1 cellular context compared by ENCODE assay signal in genomic region chr1:14443164-14443787, GRCh38.
TF ChIP-seq lines count a peak whose summit lies in the region.

No MANE protein-coding gene starts in this region.

TF ChIP-seq in K562, 482 proteins besides CTCF, POLR2A, EP300 and RAD21 (continued from another document and continues in another):
- TF ChIP-seq E2F4 (CRISPR knock-in tag; IDR thresholded peaks at IDR 0.05; ENCODE audit: low read depth) (no peak), ZFP30 (CRISPR knock-in tag; IDR thresholded peaks at IDR 0.05; ENCODE audit: borderline replicate concordance) (no peak), ZNF239 (CRISPR knock-in tag; IDR thresholded peaks at IDR 0.05) (no peak), FOXJ2 (tag; IDR thresholded peaks at IDR 0.05) (no peak; the same call in 1 of the 2 replicates), E2F1 (CRISPR knock-in tag; IDR thresholded peaks at IDR 0.05) (no peak), REST (CRISPR knock-in tag; IDR thresholded peaks at IDR 0.05; ENCODE audit: low read depth) (no peak; the same call in 1 of the 2 replicates), ZNF695 (CRISPR knock-in tag; IDR thresholded peaks at IDR 0.05) (no peak), ZNF76 (CRISPR knock-in tag; IDR thresholded peaks at IDR 0.05; ENCODE audit: borderline replicate concordance) (no peak), ELF2 (CRISPR knock-in tag; IDR thresholded peaks at IDR 0.05) (no peak), MEF2D (tag; conservative IDR thresholded peaks at IDR 0.05; ENCODE audit: low read depth) (no peak), TCF7 (IDR thresholded peaks at IDR 0.05; ENCODE audit: borderline replicate concordance) (peak; percentile 92), KDM1A (IDR thresholded peaks at IDR 0.05) (peak; percentile 98), NFIX (CRISPR knock-in tag; IDR thresholded peaks at IDR 0.05; ENCODE audit: low read depth) (peak; percentile 35), TFAM (CRISPR knock-in tag; conservative IDR thresholded peaks at IDR 0.05) (no peak), ETV6 (IDR thresholded peaks at IDR 0.05; ENCODE audit: borderline replicate concordance in 1 of 2, low read depth in 2 of 2, low read length in 1 of 2) (no peak), ETV6 (CRISPR knock-in tag; IDR thresholded peaks at IDR 0.05; ENCODE audit: borderline replicate concordance) (no peak), ZNF143 (CRISPR knock-in tag; IDR thresholded peaks at IDR 0.05) (no peak), ZNF644 (tag; IDR thresholded peaks at IDR 0.05; ENCODE audit: low read depth) (0 out of 2 replicates have a peak, but pooled peaks have one; percentile 49), THAP12 (CRISPR knock-in tag; IDR thresholded peaks at IDR 0.05) (no peak), SUPT5H (IDR thresholded peaks at IDR 0.05) (no peak), HMBOX1 (IDR thresholded peaks at IDR 0.05) (no peak), TCF3 (CRISPR knock-in tag; IDR thresholded peaks at IDR 0.05) (peak; percentile 85), NUFIP1 (IDR thresholded peaks at IDR 0.05; ENCODE audit: partially characterized antibody) (no peak), SMAD1 (IDR thresholded peaks at IDR 0.05; ENCODE audit: low read depth, low read length, partially characterized antibody) (peak; percentile 93), E2F6 (IDR thresholded peaks at IDR 0.05; ENCODE audit: borderline replicate concordance in 1 of 2, extremely low read depth in 1 of 2, insufficient read depth in 1 of 2, insufficient read length in 1 of 2, low read depth in 1 of 2, low read length in 1 of 2, poor library complexity in 1 of 2, severe bottlenecking in 1 of 2) (no peak), ATF3 (IDR thresholded peaks at IDR 0.05) (peak; percentile 80), ATF3 (CRISPR knock-in tag; conservative IDR thresholded peaks at IDR 0.05) (no peak), KLF1 (tag; IDR thresholded peaks at IDR 0.05) (no peak), LARP7 (IDR thresholded peaks at IDR 0.05) (no peak), HDAC1 (IDR thresholded peaks at IDR 0.05) (peak in 1 of 2 experiments; percentile 86; a peak in 2 of 4 replicates), ZNF274 (IDR thresholded peaks at IDR 0.05; ENCODE audit: borderline replicate concordance, low read depth, low read length) (no peak), PRPF4 (IDR thresholded peaks at IDR 0.05; ENCODE audit: insufficient read depth, low read depth, low read length, poor library complexity, severe bottlenecking) (no peak), ZBTB34 (CRISPR knock-in tag; IDR thresholded peaks at IDR 0.05) (no peak), ZBTB5 (IDR thresholded peaks at IDR 0.05) (no peak), IRF9 (tag; IDR thresholded peaks at IDR 0.05) (no peak), XRCC5 (IDR thresholded peaks at IDR 0.05; ENCODE audit: low read depth, low read length) (no peak), XRCC4 (IDR thresholded peaks at IDR 0.05; ENCODE audit: extremely low read depth, insufficient read depth, insufficient read length) (no peak), NFYB (IDR thresholded peaks at IDR 0.05; ENCODE audit: extremely low read depth, insufficient read length) (no peak), TOE1 (IDR thresholded peaks at IDR 0.05; ENCODE audit: borderline replicate concordance) (no peak), TOE1 (CRISPR knock-in tag; IDR thresholded peaks at IDR 0.05; ENCODE audit: borderline replicate concordance, low read depth) (no peak), TSC22D4 (tag; IDR thresholded peaks at IDR 0.05) (no peak), ZBTB12 (CRISPR knock-in tag; IDR thresholded peaks at IDR 0.05) (no peak), PURB (CRISPR knock-in tag; IDR thresholded peaks at IDR 0.05; ENCODE audit: low read depth) (no peak), EGR1 (conservative IDR thresholded peaks at IDR 0.05) (0 out of 2 replicates have a peak, but pooled peaks have one; percentile 25), ZKSCAN1 (IDR thresholded peaks at IDR 0.05; ENCODE audit: low read depth, low read length) (no peak), HMG20A (CRISPR knock-in tag; conservative IDR thresholded peaks at IDR 0.05) (no peak), ZNF75A (CRISPR knock-in tag; IDR thresholded peaks at IDR 0.05) (no peak), SP1 (CRISPR knock-in tag; IDR thresholded peaks at IDR 0.05) (peak; percentile 25; the same call in 1 of the 2 replicates), OTX1 (CRISPR knock-in tag; IDR thresholded peaks at IDR 0.05) (no peak), SRSF7 (optimal IDR thresholded peaks at IDR 0.05; ENCODE audit: low read depth, low read length) (no peak), SOX6 (IDR thresholded peaks at IDR 0.05) (peak; percentile 74), NCOR1 (IDR thresholded peaks at IDR 0.05) (peak; percentile 80), ZNF780A (CRISPR knock-in tag; IDR thresholded peaks at IDR 0.05) (no peak), CREM (IDR thresholded peaks at IDR 0.05; ENCODE audit: low read depth) (0 out of 2 replicates have a peak, but pooled peaks have one; percentile 2), HMGN3 (IDR thresholded peaks at IDR 0.05; ENCODE audit: borderline replicate concordance, extremely low read depth, insufficient read length, low read depth, low read length) (no peak)
